ENCODE assay signal across 17 cellular contexts in the genomic region with DNA sequence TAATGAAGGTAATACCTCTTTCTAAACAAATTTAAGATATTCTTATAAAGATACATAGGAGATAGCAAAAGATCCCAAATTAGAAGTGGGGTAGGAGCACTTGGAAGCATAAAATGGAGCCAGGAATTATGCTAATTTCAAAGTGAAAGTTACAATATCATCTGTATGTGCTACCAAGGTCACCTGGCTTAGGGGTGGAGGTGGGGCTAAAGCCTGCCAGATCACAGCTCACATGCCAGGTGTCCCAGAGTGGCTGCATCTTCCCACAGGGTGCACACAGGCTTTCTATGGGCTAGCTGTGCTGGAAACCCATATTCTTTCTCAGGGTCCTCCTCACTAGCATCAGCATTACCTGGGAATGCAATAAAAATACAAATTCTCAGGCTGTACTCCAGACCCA.
DNase-seq lines count a peak whose midpoint lies in the region; ATAC-seq and TF ChIP-seq lines count a peak whose summit lies in the region.
"Had no signal": no experiment of that assay in that cellular context is flagged by ENCODE, and none has a peak within 500 bp of the region (broad histone marks: within the 10 kb centered on the region; RNA-seq: fewer than 3 reads in every experiment).

No MANE protein-coding gene starts in this region.

- TF ChIP-seq CTCF in GM10266 (IDR thresholded peaks at IDR 0.05; ENCODE audit: control insufficient read depth, insufficient read depth, low read depth, missing control alignments) (no peak), psoas muscle (IDR thresholded peaks at IDR 0.05) (no peak)

- DNase-seq in NCI-H2171 treated with DMSO at 0.1 percent for 48 hours (lab: John Stamatoyannopoulos, UW) (peak; percentile 8), NCI-H2171 (lab: John Stamatoyannopoulos, UW) (no peak), DMS53 (lab: John Stamatoyannopoulos, UW) (peak; percentile 69), NCI-H510A (lab: John Stamatoyannopoulos, UW) (peak; percentile 13), left colon (peak in 1 of 2 donors; percentile 5), GM10266 (ENCODE audit: extremely low spot score) (no peak), psoas muscle (no peak)
- DNase-seq: 8988T; Calu3; CD4-positive, alpha-beta memory T cell; H7; HFFc6 had no signal

- no peaks in the 10 kb centered on the region for H3K9me3 ChIP-seq in psoas muscle
- H3K9me3 ChIP-seq: BLaER1 had no signal

- no peak overlapping the region for H3K27ac ChIP-seq in psoas muscle
- H3K27ac ChIP-seq: BLaER1 had no signal

- no peaks in the 10 kb centered on the region for H3K4me1 ChIP-seq in psoas muscle
- H3K4me1 ChIP-seq: BLaER1 had no signal

- H3K4me3 ChIP-seq in psoas muscle, result no peak overlapping the region
- H3K4me3 ChIP-seq: BLaER1, GM23338 had no signal

- H3K27me3 ChIP-seq in psoas muscle (ENCODE audit: insufficient read depth in 3 of 3, low read length in 2 of 3), result no peaks in the 10 kb centered on the region
- H3K27me3 ChIP-seq: BLaER1 had no signal

- ATAC-seq in left colon (peak; percentile 37), GM21786 (IDR thresholded peaks at IDR 0.05; ENCODE audit: unreplicated experiment) (no peak), psoas muscle (no peak)
- ATAC-seq: GM23338, HCT116, HepG2 had no signal

- intact Hi-C loops in left colon (cut with DNase I, micrococcal nuclease) (no loop called here), psoas muscle (cut with DNase I) (loop anchor here in 1 of 2 donors (10.0 kb wide), 1 partner anchor 159 kb away; no protein-coding TSS in a partner anchor)

- H3K36me3 ChIP-seq in psoas muscle (ENCODE audit: insufficient read depth in 1 of 2, low read depth in 1 of 2), result no peaks in the 10 kb centered on the region
- H3K36me3 ChIP-seq: BLaER1 had no signal

Comparison
In these comparisons a context has a peak if more than half of its experiments do, and no peak if none do; other contexts are left out.
1. DNase-seq: peak in NCI-H2171 treated with DMSO at 0.1 percent for 48 hours (single experiment), DMS53 (single experiment) and NCI-H510A (single experiment); none in NCI-H2171 (single experiment), GM10266 (single experiment) and psoas muscle (0 of 2).